In genomic region chr19:40810160-40810559, GRCh38 we compare ENCODE assay signal across 11 cellular contexts. TPM values are rescaled to one million over a fixed set of nuclear protein-coding genes. Genes with fewer than 3 reads are reported as not detected.
A peak's percentile ranks its signal among the peaks of the same experiment; 100 is the strongest.
DNase-seq lines count a peak whose midpoint lies in the region; ATAC-seq and TF ChIP-seq lines count a peak whose summit lies in the region.
"Had no signal": no experiment of that assay in that cellular context is flagged by ENCODE, and none has a peak within 500 bp of the region (broad histone marks: within the 10 kb centered on the region; RNA-seq: fewer than 3 reads in every experiment).

No MANE protein-coding gene starts in this region.

- H3K27me3 Mint-ChIP-seq in T-helper 17 cell = no peaks in the 10 kb centered on the region

- intact Hi-C loops in prostate gland (cut with DNase I) = no loop called here

- no peak for TF ChIP-seq CTCF in fibroblast of pulmonary artery (IDR thresholded peaks at IDR 0.05; ENCODE audit: low read length, missing control alignments)
- TF ChIP-seq CTCF in prostate gland (IDR thresholded peaks at IDR 0.05) = no peak
- TF ChIP-seq CTCF in BE2C (IDR thresholded peaks at IDR 0.05; ENCODE audit: low read depth, low read length) = no peak

- H3K36me3 Mint-ChIP-seq in T-helper 17 cell (ENCODE audit: low read depth) = peaks cover 4% of the 10 kb centered on the region

- H3K27me3 ChIP-seq in prostate gland (replicated peaks; ENCODE audit: insufficient read depth) (no peaks in the 10 kb centered on the region), BE2C (no peaks in the 10 kb centered on the region)

- WGBS in prostate gland = 51% methylated on average over 13 of the region's 14 CpGs

- H3K27ac ChIP-seq in prostate gland = peak overlapping the region; percentile 22 to 28

- H3K4me3 ChIP-seq in fibroblast of pulmonary artery (replicated peaks; ENCODE audit: low read depth, low read length) = peak overlapping the region; percentile 46
- H3K4me3 ChIP-seq in prostate gland = peak overlapping the region; percentile 17 to 29
- no peak overlapping the region for H3K4me3 ChIP-seq in BE2C (ENCODE audit: low read depth, low read length)
- H3K4me3 ChIP-seq: HAP-1 had no signal

- in situ Hi-C loops in G401 (cut with HindIII; ENCODE audit: low sequenced_read_pairs) = no loop called here

- peak overlapping the region; percentile 52 for H3K4me3 Mint-ChIP-seq in T-helper 17 cell

- H3K4me1 Mint-ChIP-seq in T-helper 17 cell = peaks cover 64% of the 10 kb centered on the region

- no peak for TF ChIP-seq POLR2A in prostate gland (IDR thresholded peaks at IDR 0.05)

- H3K9me3 ChIP-seq in T-helper 17 cell (ENCODE audit: control insufficient read depth, low read length, poor library complexity, severe bottlenecking) (no peaks in the 10 kb centered on the region), prostate gland (no peaks in the 10 kb centered on the region), BE2C (no peaks in the 10 kb centered on the region)
- H3K9me3 ChIP-seq: HAP-1 had no signal

- H3K27ac Mint-ChIP-seq in T-helper 17 cell = peak overlapping the region; percentile 88

- H3K36me3 ChIP-seq in prostate gland (no peaks in the 10 kb centered on the region), BE2C (peaks cover 27% of the 10 kb centered on the region)

- H3K4me1 ChIP-seq in prostate gland (replicated peaks) (peaks cover 25% of the 10 kb centered on the region), BE2C (peaks cover 6% of the 10 kb centered on the region)

- ATAC-seq in T-helper 17 cell = no peak
- ATAC-seq in GM19324 (IDR thresholded peaks at IDR 0.05; ENCODE audit: low FRiP score, unreplicated experiment) = no peak

- DNase-seq in G401 (ENCODE audit: low spot score) = peak; percentile 13
- DNase-seq in T-helper 17 cell = no peak
- DNase-seq in fibroblast of pulmonary artery (ENCODE audit: low read depth) = no peak
- DNase-seq in prostate gland (ENCODE audit: low spot score) = no peak
- no peak for DNase-seq in BE2C
- no peak for DNase-seq in NCI-H510A treated with DMSO at 0.1 percent for 48 hours (lab: John Stamatoyannopoulos, UW)
- no peak for DNase-seq in stimulated activated naive CD4-positive, alpha-beta T cell treated with Interleukin-2 at 50 U/mL for 16 hours (lab: John Stamatoyannopoulos, UW)
- DNase-seq: activated naive CD4-positive, alpha-beta T cell treated with anti-CD3 and anti-CD28 coated beads, Interleukin-2, amount 50 U/mL, for 16 hours; KBM-7 had no signal

RNA-seq across cellular contexts. Expression of gene EGLN2, which starts 11.2 kb away (rescaled TPM):
- total RNA-seq in G401 (2014; rRNA removed; shearing (Covaris generic)) = 113 and 117 TPM in 2 replicates
- total RNA-seq in T-helper 17 cell (100 to 1,000 TPM; 112 to 131 TPM), prostate gland (100 to 1,000 TPM in 1 of 2 donors, 10 to 100 TPM in 1; 62.6 to 213 TPM)
- 287 TPM for polyA plus RNA-seq in BE2C (2012; ENCODE audit: insufficient read depth, insufficient read length, low read depth)

RNA-seq across cellular contexts. Expression of gene RAB4B, which starts 32.1 kb away (rescaled TPM):
- total RNA-seq in G401 (2014; rRNA removed; shearing (Covaris generic)) = 8.2 and 20.8 TPM in 2 replicates
- total RNA-seq in T-helper 17 cell (10 to 100 TPM; 52.4 to 55.4 TPM), prostate gland (10 to 100 TPM; 44.8 to 51.7 TPM)
- polyA plus RNA-seq in BE2C (2012; ENCODE audit: insufficient read depth, insufficient read length, low read depth) = 18.6 TPM

RNA-seq across cellular contexts. Expression of gene MIA, which starts 34.8 kb away (rescaled TPM):
- total RNA-seq in G401 (2014; rRNA removed; shearing (Covaris generic)) = 3.8 TPM in 1 of 2 replicates, not detected in the other
- total RNA-seq in T-helper 17 cell (not detected), prostate gland (1 to 10 TPM; 2.7 to 5.0 TPM)
- polyA plus RNA-seq in BE2C (2012; ENCODE audit: insufficient read depth, insufficient read length, low read depth) = not detected

RNA-seq across cellular contexts. Expression of gene CYP2A6, which starts 40.1 kb away (rescaled TPM):
- not detected in 2 replicates for total RNA-seq in G401 (2014; rRNA removed; shearing (Covaris generic))
- total RNA-seq in T-helper 17 cell (not detected), prostate gland (1 to 10 TPM in 1 of 2 donors, not detected in 1; 1.1 TPM)
- polyA plus RNA-seq in BE2C (2012; ENCODE audit: insufficient read depth, insufficient read length, low read depth) = not detected

RNA-seq across cellular contexts. Expression of gene SNRPA, which starts 59.2 kb away (rescaled TPM):
- total RNA-seq in G401 (2014; rRNA removed; shearing (Covaris generic)) = 134 and 162 TPM in 2 replicates
- total RNA-seq in T-helper 17 cell (10 to 100 TPM; 67.3 to 81.8 TPM), prostate gland (10 to 100 TPM; 70.3 to 92.2 TPM)
- polyA plus RNA-seq in BE2C (2012; ENCODE audit: insufficient read depth, insufficient read length, low read depth) = 73.9 TPM
